Comparison of ENCODE assay signal across 29 cellular contexts in genomic region chrX:137072396-137072795, GRCh38. TPM values are rescaled to one million over a fixed set of nuclear protein-coding genes. Genes with fewer than 3 reads are reported as not detected.
"Had no signal": no experiment of that assay in that cellular context is flagged by ENCODE, and none has a peak within 500 bp of the region (broad histone marks: within the 10 kb centered on the region; RNA-seq: fewer than 3 reads in every experiment).

No MANE protein-coding gene starts in this region.

- H3K4me3 ChIP-seq: left lung, lower lobe of right lung, ovary, prostate gland, spleen, tibial nerve, uterus had no signal

- H3K36me3 ChIP-seq: left lung, lower lobe of right lung, ovary, prostate gland, spleen, tibial nerve, uterus had no signal

- FAIRE-seq: keratinocyte, small intestine had no signal

- H3K27ac ChIP-seq: left lung, lower lobe of right lung, ovary, prostate gland, spleen, tibial nerve, uterus had no signal

- H3K4me1 ChIP-seq: left lung, lower lobe of right lung, prostate gland, spleen, tibial nerve, uterus had no signal

- H3K9me3 ChIP-seq: left lung, lower lobe of right lung, ovary, prostate gland, spleen, tibial nerve, uterus had no signal

- H3K27me3 ChIP-seq: left lung, ovary, tibial nerve, uterus had no signal

- DNase-seq: hippocampal formation; kidney glomerular epithelial cell; left colon; left lung; lower lobe of right lung; mesendoderm; naive thymus-derived CD4-positive, alpha-beta T cell; ovary; retina; right cardiac atrium; small intestine; spleen; stimulated activated CD4-positive, alpha-beta T cell treated with anti-CD3 and anti-CD28 coated beads, Interleukin-4, amount 100 ng/mL, for 24 hours; stimulated activated CD8-positive, alpha-beta memory T cell treated with anti-CD3 and anti-CD28 coated beads, Interleukin-4, amount 100 ng/mL, for 48 hours; stimulated activated naive CD4-positive, alpha-beta T cell treated with Interleukin-2 at 50 U/mL for 16 hours; stimulated activated naive CD8-positive, alpha-beta T cell treated with anti-CD3 and anti-CD28 coated beads, Interleukin-15, amount 100 ng/mL, for 72 hours; substantia nigra; uterus had no signal

- ATAC-seq: left colon; left lung; lower lobe of right lung; naive thymus-derived CD4-positive, alpha-beta T cell; natural killer cell treated with Interleukin-12 subunit alpha and Interleukin-12 subunit beta and Interleukin-15 and Interleukin-18, amount 100 ng/mL, for 72 hours; right cardiac atrium; sciatic nerve; stimulated activated memory B cell treated with anti-CD40 and anti-IgM and Interleukin-4, amounts not matched to agents 10 μg/mL and 1 μg/mL and 100 μg/mL, for 72 hours; stimulated activated naive CD8-positive, alpha-beta T cell treated with anti-CD3 and anti-CD28 coated beads, Interleukin-15, amount 100 ng/mL, for 72 hours had no signal

RNA-seq across cellular contexts. Expression of gene GPR101, which starts 38.6 kb away (rescaled TPM):
- total RNA-seq: left colon; left lung; liver; lower lobe of right lung; mesothelial cell of epicardium; naive thymus-derived CD4-positive, alpha-beta T cell; natural killer cell treated with Interleukin-12 subunit alpha and Interleukin-12 subunit beta and Interleukin-15 and Interleukin-18, amount 100 ng/mL, for 72 hours; omental fat pad; ovary; prostate gland; right cardiac atrium; sciatic nerve; spleen; temporal lobe; tibial nerve; ureter; uterus had no signal
- polyA plus RNA-seq: keratinocyte; liver; naive thymus-derived CD4-positive, alpha-beta T cell; ovary; right cardiac atrium; small intestine; spleen had no signal
